8 cellular contexts compared by ENCODE assay signal in genomic region chr11:69443138-69443967, GRCh38. TPM values are rescaled to one million over a fixed set of nuclear protein-coding genes. Genes with fewer than 3 reads are reported as not detected.
DNase-seq lines count a peak whose midpoint lies in the region; ATAC-seq lines count a peak whose summit lies in the region.

No MANE protein-coding gene starts in this region.

- no peaks in the 10 kb centered on the region for H3K36me3 ChIP-seq in CD4-positive, CD25-positive, alpha-beta regulatory T cell (ENCODE audit: control insufficient read depth, insufficient read depth, low read length)
- no peaks in the 10 kb centered on the region for H3K36me3 ChIP-seq in SJCRH30

- peak; percentile 71 to 84 for ATAC-seq in CD4-positive, CD25-positive, alpha-beta regulatory T cell (ENCODE audit: low read depth in 2 of 2)
- peak; percentile 87 for ATAC-seq in GM19397 (IDR thresholded peaks at IDR 0.05; ENCODE audit: unreplicated experiment)
- peak; percentile 82 for ATAC-seq in HG03571 (IDR thresholded peaks at IDR 0.05; ENCODE audit: unreplicated experiment)

- no peak overlapping the region for H3K4me3 ChIP-seq in CD4-positive, CD25-positive, alpha-beta regulatory T cell (ENCODE audit: low read depth, low read length)
- peak overlapping the region; percentile 55 for H3K4me3 ChIP-seq in SJCRH30

- peaks cover 0 to 7% (median 0%) of the 10 kb centered on the region in 7 donors for H3K9me3 Mint-ChIP-seq in CD4-positive, CD25-positive, alpha-beta regulatory T cell

- peak overlapping the region in 3 of 4 donors; percentile 32 to 70 (median 56) for H3K4me3 Mint-ChIP-seq in CD4-positive, CD25-positive, alpha-beta regulatory T cell

- peaks cover 0 to 16% (median 2%) of the 10 kb centered on the region in 4 donors for H3K4me1 Mint-ChIP-seq in CD4-positive, CD25-positive, alpha-beta regulatory T cell

- peaks cover 15% of the 10 kb centered on the region for H3K27me3 Mint-ChIP-seq in CD4-positive, CD25-positive, alpha-beta regulatory T cell

- H3K27ac Mint-ChIP-seq in CD4-positive, CD25-positive, alpha-beta regulatory T cell: no peak overlapping the region

- no peaks in the 10 kb centered on the region for H3K27me3 ChIP-seq in CD4-positive, CD25-positive, alpha-beta regulatory T cell (ENCODE audit: control insufficient read depth, insufficient read depth, low read length)
- H3K27me3 ChIP-seq in SJCRH30: no peaks in the 10 kb centered on the region

- no peak overlapping the region for H3K27ac ChIP-seq in CD4-positive, CD25-positive, alpha-beta regulatory T cell (ENCODE audit: insufficient read depth, low read length, poor library complexity, severe bottlenecking)
- H3K27ac ChIP-seq in SJCRH30: peak overlapping the region; percentile 94

- peak; percentile 33 to 77 (median 48) for DNase-seq in CD4-positive, CD25-positive, alpha-beta regulatory T cell
- peak; percentile 96 for DNase-seq in SJCRH30
- peak; percentile 73 for DNase-seq in activated naive CD4-positive, alpha-beta T cell treated with Interleukin-2 at 50 U/mL for 16 hours
- DNase-seq in foreskin melanocyte: peak; percentile 94
- peak; percentile 86 for DNase-seq in occipital lobe (lab: John Stamatoyannopoulos, UW)
- DNase-seq in superior temporal gyrus (ENCODE audit: extremely low spot score): peak; percentile 88

- peaks cover 10% of the 10 kb centered on the region for H3K4me1 ChIP-seq in CD4-positive, CD25-positive, alpha-beta regulatory T cell (ENCODE audit: control insufficient read depth, insufficient read depth, low read length, poor library complexity, severe bottlenecking)
- peaks cover 34% of the 10 kb centered on the region for H3K4me1 ChIP-seq in SJCRH30

- no peaks in the 10 kb centered on the region for H3K36me3 Mint-ChIP-seq in CD4-positive, CD25-positive, alpha-beta regulatory T cell

- no peaks in the 10 kb centered on the region for H3K9me3 ChIP-seq in CD4-positive, CD25-positive, alpha-beta regulatory T cell (ENCODE audit: control insufficient read depth in 2 of 2, low read length in 2 of 2)
- no peaks in the 10 kb centered on the region for H3K9me3 ChIP-seq in SJCRH30 (replicated peaks)

RNA-seq across cellular contexts. Expression of gene LINC01488, which starts 38.1 kb away (rescaled TPM):
- not detected for total RNA-seq in CD4-positive, CD25-positive, alpha-beta regulatory T cell
- not detected for polyA plus RNA-seq in CD4-positive, CD25-positive, alpha-beta regulatory T cell
- not detected in 2 replicates for total RNA-seq in SJCRH30 (2014; rRNA removed; shearing (Covaris generic))
- not detected for total RNA-seq in occipital lobe
